Comparison of ENCODE assay signal across 5 cellular contexts in genomic region chr21:9010121-9010795, GRCh38.
DNase-seq lines count a peak whose midpoint lies in the region; ATAC-seq and TF ChIP-seq lines count a peak whose summit lies in the region.
"Not testable (repeated sequence)": the region's sequence is repeated elsewhere in the genome, so short reads cannot be mapped to it uniquely, and the experiment has no call there.

No MANE protein-coding gene starts in this region.

- H3K9me3 Mint-ChIP-seq in activated CD4-positive, alpha-beta T cell treated with anti-CD3 and anti-CD28 coated beads, Interleukin-2, amount 10 ng/mL, durations not matched to agents 24 days and 14 days = peaks cover 33% of the 10 kb centered on the region

- RAD21 ChIA-PET in HCT116 (lab: Charles Lee; ENCODE audit: low non-redundant PET in 1 of 2, low total read pairs in 2 of 2, uncharacterized antibody in 2 of 2, unreplicated experiment in 2 of 2) = not testable (repeated sequence)

- H3K36me3 ChIP-seq in HCT116 (ENCODE audit: control insufficient read depth in 1 of 2, insufficient read depth in 2 of 2, low read length in 2 of 2); PC-3 (ENCODE audit: low read depth, low read length); esophagus muscularis mucosa; osteoblast (ENCODE audit: insufficient read depth, low read length): not testable (repeated sequence)

- H3K4me1 Mint-ChIP-seq in activated CD4-positive, alpha-beta T cell treated with anti-CD3 and anti-CD28 coated beads, Interleukin-2, amount 10 ng/mL, durations not matched to agents 24 days and 14 days = not testable (repeated sequence)

- H3K9me3 ChIP-seq in HCT116 (ENCODE audit: control insufficient read depth in 1 of 2, insufficient read depth in 1 of 2, low read depth in 1 of 2, low read length in 2 of 2) = peaks cover 11 to 16% of the 10 kb centered on the region in 2 experiments; a peak in 3 of 4 replicates
- H3K9me3 ChIP-seq in PC-3 (ENCODE audit: low read length); esophagus muscularis mucosa: not testable (repeated sequence)
- peaks cover 11% of the 10 kb centered on the region for H3K9me3 ChIP-seq in osteoblast (ENCODE audit: low read depth, low read length)

- H3K4me1 ChIP-seq in HCT116 (ENCODE audit: control insufficient read depth in 1 of 2, insufficient read depth in 2 of 2, low read length in 2 of 2); PC-3 (ENCODE audit: insufficient read depth, low read length); esophagus muscularis mucosa; osteoblast (ENCODE audit: insufficient read depth, low read length): not testable (repeated sequence)

- CTCF ChIA-PET in HCT116 (lab: Charles Lee); PC-3 (lab: Charles Lee): not testable (repeated sequence)

- H3K4me2 ChIP-seq in HCT116 (ENCODE audit: low read length); PC-3 (ENCODE audit: low read length); osteoblast (ENCODE audit: insufficient read depth, low read length): not testable (repeated sequence)

- TF ChIP-seq RAD21 in HCT116 (IDR thresholded peaks at IDR 0.05; ENCODE audit: low read depth) = not testable (repeated sequence)

- H3K27ac ChIP-seq in HCT116 (ENCODE audit: low read depth, low read length); PC-3 (ENCODE audit: low read length); esophagus muscularis mucosa (replicated peaks in 1 of 4); osteoblast (ENCODE audit: low read depth, low read length): not testable (repeated sequence)

- H3K27ac Mint-ChIP-seq in activated CD4-positive, alpha-beta T cell treated with anti-CD3 and anti-CD28 coated beads, Interleukin-2, amount 10 ng/mL, durations not matched to agents 24 days and 14 days = not testable (repeated sequence)

- not testable (repeated sequence) for H3K36me3 Mint-ChIP-seq in activated CD4-positive, alpha-beta T cell treated with anti-CD3 and anti-CD28 coated beads, Interleukin-2, amount 10 ng/mL, durations not matched to agents 24 days and 14 days (ENCODE audit: low read depth)

- POLR2A ChIA-PET in HCT116 (lab: Charles Lee); PC-3 (lab: Charles Lee; ENCODE audit: unreplicated experiment): not testable (repeated sequence)

- intact Hi-C loops in HCT116 (cut with micrococcal nuclease); PC-3 (cut with micrococcal nuclease); activated CD4-positive, alpha-beta T cell treated with anti-CD3 and anti-CD28 coated beads, Interleukin-2, amount 10 ng/mL, durations not matched to agents 24 days and 14 days (cut with micrococcal nuclease); esophagus muscularis mucosa (cut with DNase I): not testable (repeated sequence)

- H2AFZ ChIP-seq in HCT116 (ENCODE audit: low read depth, low read length, poor library complexity, severe bottlenecking); PC-3 (ENCODE audit: low read length); osteoblast (ENCODE audit: low read length): not testable (repeated sequence)

- not testable (repeated sequence) for TF ChIP-seq POLR2A in HCT116 (IDR thresholded peaks at IDR 0.05; ENCODE audit: borderline replicate concordance, extremely low read depth, insufficient read depth, insufficient read length); esophagus muscularis mucosa (IDR thresholded peaks at IDR 0.05; ENCODE audit: low read depth)

- H3K79me2 ChIP-seq in HCT116 (ENCODE audit: insufficient read depth, low read length); PC-3 (ENCODE audit: low read length); osteoblast (ENCODE audit: insufficient read depth, low read length): not testable (repeated sequence)

- H4K20me1 ChIP-seq in HCT116 (ENCODE audit: insufficient read depth); PC-3 (ENCODE audit: low read length); osteoblast (ENCODE audit: insufficient read depth, low read length): not testable (repeated sequence)

- H3K27me3 ChIP-seq in HCT116 (ENCODE audit: insufficient read depth, low read length) = peaks cover 16% of the 10 kb centered on the region
- peaks cover 28% of the 10 kb centered on the region for H3K27me3 ChIP-seq in PC-3 (ENCODE audit: low read length)
- peaks cover 0 to 78% (median 2%) of the 10 kb centered on the region in 4 donors for H3K27me3 ChIP-seq in esophagus muscularis mucosa
- not testable (repeated sequence) for H3K27me3 ChIP-seq in osteoblast (ENCODE audit: insufficient read depth, low read length)

- not testable (repeated sequence) for H3K27me3 Mint-ChIP-seq in activated CD4-positive, alpha-beta T cell treated with anti-CD3 and anti-CD28 coated beads, Interleukin-2, amount 10 ng/mL, durations not matched to agents 24 days and 14 days

- TF ChIP-seq CTCF in HCT116 (IDR thresholded peaks at IDR 0.05 in 2 of 3, conservative IDR thresholded peaks at IDR 0.05 in 1 of 3; ENCODE audit: borderline replicate concordance in 1 of 3, insufficient read depth in 1 of 3, low read depth in 2 of 3, low read length in 2 of 3); PC-3 (conservative IDR thresholded peaks at IDR 0.05; ENCODE audit: low read depth, low read length); esophagus muscularis mucosa (IDR thresholded peaks at IDR 0.05); osteoblast (IDR thresholded peaks at IDR 0.05; ENCODE audit: extremely low read depth, low read depth, low read length): not testable (repeated sequence)

- not testable (repeated sequence) for DNase-seq in HCT116 (ENCODE audit: low read depth, low spot score)
- DNase-seq in PC-3 (peak; percentile 1), esophagus muscularis mucosa (ENCODE audit: extremely low spot score) (peak; percentile 87), osteoblast (ENCODE audit: insufficient read length, low spot score, missing footprints) (peak; percentile 62)
- DNase-seq in activated CD4-positive, alpha-beta T cell treated with anti-CD3 and anti-CD28 coated beads, Interleukin-2, amount 10 ng/mL, durations not matched to agents 24 days and 14 days = peak; percentile 40

- H3K9ac ChIP-seq in HCT116 (ENCODE audit: low read length); PC-3 (ENCODE audit: low read length): not testable (repeated sequence)

- 18% methylated on average over 2 of the region's 4 CpGs for WGBS in esophagus muscularis mucosa

- not testable (repeated sequence) for H3F3A ChIP-seq in PC-3 (ENCODE audit: low read length, unreplicated experiment)

- not testable (repeated sequence) for H3K4me3 Mint-ChIP-seq in activated CD4-positive, alpha-beta T cell treated with anti-CD3 and anti-CD28 coated beads, Interleukin-2, amount 10 ng/mL, durations not matched to agents 24 days and 14 days

- BruUV-seq in HCT116 (replicated peaks; lab: Mats Ljungman, UMichigan) = TSS peak; percentile 37
- BruUV-seq in PC-3 (replicated peaks; lab: Mats Ljungman, UMichigan) = not testable (repeated sequence)

- TF ChIP-seq EP300 in esophagus muscularis mucosa (IDR thresholded peaks at IDR 0.05) = not testable (repeated sequence)

- H3K4me3 ChIP-seq in HCT116 (replicated peaks in 1 of 2; ENCODE audit: low read depth in 1 of 2, low read length in 2 of 2); PC-3 (ENCODE audit: low read length); esophagus muscularis mucosa; osteoblast (ENCODE audit: insufficient read depth, low read length): not testable (repeated sequence)

- H3K9me2 ChIP-seq in HCT116 (ENCODE audit: insufficient read depth); PC-3 (replicated peaks; ENCODE audit: low read length): not testable (repeated sequence)

- not testable (repeated sequence) for ATAC-seq in HCT116, PC-3
